8 cellular contexts compared by ENCODE assay signal in the genomic region with DNA sequence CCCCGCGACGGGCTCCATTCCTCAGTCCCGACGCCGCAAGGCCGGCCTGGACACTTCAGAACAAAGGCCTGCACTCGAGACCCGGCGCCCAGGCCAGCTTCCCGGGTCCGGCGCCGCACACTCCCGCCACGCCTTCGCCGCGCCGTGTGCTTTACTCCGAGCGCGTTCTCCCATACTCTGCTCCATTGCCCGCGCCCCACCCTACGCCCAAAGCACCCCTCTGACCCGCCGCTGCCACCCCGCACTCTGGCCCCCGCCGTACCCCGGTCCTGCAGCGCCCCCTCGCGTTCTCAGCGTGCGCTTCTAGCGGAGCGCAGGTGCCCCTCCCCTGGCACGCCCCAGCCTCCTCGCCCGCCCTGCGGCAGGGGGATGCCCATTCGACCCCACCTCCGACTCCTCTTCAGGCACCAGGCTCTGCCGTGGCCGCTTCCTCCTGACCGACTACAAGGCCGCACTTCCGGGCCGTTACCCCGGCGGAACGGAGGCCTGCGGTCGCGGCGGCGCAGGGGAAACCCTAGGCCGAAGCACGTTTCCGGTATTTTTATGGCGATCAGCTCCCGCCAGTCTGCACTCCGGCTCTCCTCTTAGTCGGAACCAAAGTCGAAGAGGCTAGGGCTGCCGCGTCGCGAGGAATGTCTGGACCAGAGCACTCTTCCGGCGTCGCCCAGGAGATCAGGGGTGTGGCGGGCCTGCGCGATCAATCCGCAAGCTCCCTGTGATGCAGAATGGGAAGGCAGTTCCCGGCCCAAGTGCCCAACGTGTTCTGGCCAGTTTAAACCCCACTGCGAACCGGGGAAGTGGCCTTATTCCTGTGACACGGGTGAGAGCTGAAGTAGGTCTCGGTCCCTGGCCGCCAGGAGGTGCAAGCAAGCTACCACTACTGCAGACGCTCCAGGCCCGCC. TPM values are rescaled to one million over a fixed set of nuclear protein-coding genes. Genes with fewer than 3 reads are reported as not detected.
DNase-seq lines count a peak whose midpoint lies in the region; ATAC-seq and TF ChIP-seq lines count a peak whose summit lies in the region.

ZBTB45 (minus strand) TSS at position 456 of the 902 bp plus-strand sequence. CDS start 2,137 bp downstream, outside the sequence.

- no peaks in the 10 kb centered on the region for H3K27me3 ChIP-seq in GM06990 (replicated peaks; ENCODE audit: control insufficient read depth, insufficient read depth, low read length)
- no peaks in the 10 kb centered on the region for H3K27me3 ChIP-seq in gastroesophageal sphincter
- no peaks in the 10 kb centered on the region for H3K27me3 ChIP-seq in suprapubic skin

- peak within 1 kb of the TSS; percentile 98 for H3K27ac Mint-ChIP-seq in activated naive CD4-positive, alpha-beta T cell treated with anti-CD3 and anti-CD28 coated beads for 36 hours

- intact Hi-C loops in activated naive CD4-positive, alpha-beta T cell treated with anti-CD3 and anti-CD28 coated beads for 36 hours (cut with micrococcal nuclease), result loop anchor here (1.0 kb wide), 10 partner anchors 25 to 337 kb away; partner anchors contain the start of genes CHMP2A, MZF1, TRIM28 and ZNF324

- peaks cover 9% of the 10 kb centered on the region for H3K36me3 ChIP-seq in GM06990 (ENCODE audit: control insufficient read depth, insufficient read depth, low read length)
- H3K36me3 ChIP-seq in gastroesophageal sphincter, result peaks cover 0 to 25% of the 10 kb centered on the region in 2 donors
- H3K36me3 ChIP-seq in suprapubic skin, result peaks cover 20% of the 10 kb centered on the region

- in situ Hi-C loops in SK-MEL-5 (cut with HindIII; ENCODE audit: low pct_unique_long_range_greater_than_20kb, low sequenced_read_pairs), result no loop called here

- CTCF ChIA-PET in activated naive CD4-positive, alpha-beta T cell treated with anti-CD3 and anti-CD28 coated beads for 36 hours (lab: Charles Lee), result interaction anchor here (0.6 to 6.4 kb wide), 22 partner anchors 9 to 292 kb away, joined by 3 to 52 read pairs (median 4); partner anchors contain the start of genes CHMP2A, TRIM28 and ZNF544

- peak; percentile 87 for TF ChIP-seq CTCF in GM06990 (IDR thresholded peaks at IDR 0.05; ENCODE audit: insufficient read depth, low read length, poor library complexity, severe bottlenecking)
- peak; percentile 67 for TF ChIP-seq CTCF in HFF-Myc (IDR thresholded peaks at IDR 0.05; ENCODE audit: low read depth, low read length, missing control alignments)
- peak in 3 of 4 experiments; percentile 71 to 86 (median 79) for TF ChIP-seq CTCF in gastroesophageal sphincter (IDR thresholded peaks at IDR 0.05)
- TF ChIP-seq CTCF in suprapubic skin (IDR thresholded peaks at IDR 0.05), result peak; percentile 62 to 71

- H3K36me3 Mint-ChIP-seq in activated naive CD4-positive, alpha-beta T cell treated with anti-CD3 and anti-CD28 coated beads for 36 hours (ENCODE audit: low read depth), result peaks cover 23% of the 10 kb centered on the region

- DNase-seq in GM06990 (ENCODE audit: extremely low read depth, insufficient read length) (peak; percentile 98), HFF-Myc (ENCODE audit: extremely low read depth, low read depth) (peak; percentile 88), MV-4-11 (lab: John Stamatoyannopoulos, UW) (peak; percentile 99), SK-MEL-5 (ENCODE audit: low read depth, low spot score) (peak; percentile 92), non-pigmented ciliary epithelial cell (ENCODE audit: low read depth) (peak; percentile 85), suprapubic skin (ENCODE audit: low spot score in 2 of 2) (peak; percentile 94 to 96)
- peak; percentile 94 for DNase-seq in activated naive CD4-positive, alpha-beta T cell treated with anti-CD3 and anti-CD28 coated beads for 36 hours

- 0% methylated on average over 23 of the region's 87 CpGs; no CpG with 5 or more reads in 1 of the 2 donors for WGBS in gastroesophageal sphincter (ENCODE audit: low coverage in 1 of 2), 2 donors
- WGBS in suprapubic skin, result 0% methylated on average over 10 of the region's 87 CpGs

- TF ChIP-seq POLR2A in gastroesophageal sphincter (IDR thresholded peaks at IDR 0.05), result peak; percentile 17 to 52
- TF ChIP-seq POLR2A in suprapubic skin (IDR thresholded peaks at IDR 0.05), result peak in 1 of 2 donors; percentile 49

- TF ChIP-seq EP300 in gastroesophageal sphincter (IDR thresholded peaks at IDR 0.05) (no peak), suprapubic skin (IDR thresholded peaks at IDR 0.05) (no peak)

- ATAC-seq in gastroesophageal sphincter, result peak; percentile 91

- H3K4me3 ChIP-seq in GM06990 (replicated peaks; ENCODE audit: low read depth, low read length) (peak within 1 kb of the TSS; percentile 84), HFF-Myc (replicated peaks; ENCODE audit: low read depth, low read length) (peak within 1 kb of the TSS; percentile 84), gastroesophageal sphincter (peak within 1 kb of the TSS; percentile 58 to 89), suprapubic skin (peak within 1 kb of the TSS; percentile 80)

- H3K4me3 Mint-ChIP-seq in activated naive CD4-positive, alpha-beta T cell treated with anti-CD3 and anti-CD28 coated beads for 36 hours, result peak within 1 kb of the TSS; percentile 93

- H3K4me1 ChIP-seq in gastroesophageal sphincter, result peaks cover 8 to 53% (median 24%) of the 10 kb centered on the region in 3 donors
- peaks cover 52% of the 10 kb centered on the region for H3K4me1 ChIP-seq in suprapubic skin

- no peaks in the 10 kb centered on the region for H3K27me3 Mint-ChIP-seq in activated naive CD4-positive, alpha-beta T cell treated with anti-CD3 and anti-CD28 coated beads for 36 hours (ENCODE audit: low read depth)

- no peaks in the 10 kb centered on the region for H3K9me3 ChIP-seq in gastroesophageal sphincter
- H3K9me3 ChIP-seq in suprapubic skin, result no peaks in the 10 kb centered on the region

- H3K27ac ChIP-seq in gastroesophageal sphincter (peak within 1 kb of the TSS; percentile 83 to 97 (median 96)), suprapubic skin (peak within 1 kb of the TSS; percentile 97)

- no peaks in the 10 kb centered on the region for H3K9me3 Mint-ChIP-seq in activated naive CD4-positive, alpha-beta T cell treated with anti-CD3 and anti-CD28 coated beads for 36 hours

- H3K4me1 Mint-ChIP-seq in activated naive CD4-positive, alpha-beta T cell treated with anti-CD3 and anti-CD28 coated beads for 36 hours (ENCODE audit: low read depth), result peaks cover 38% of the 10 kb centered on the region

RNA-seq across cellular contexts. Expression of gene ZBTB45, which starts in this region (rescaled TPM):
- total RNA-seq in SK-MEL-5 (2014; rRNA removed; shearing (Covaris generic)), result 1.9 and 3.3 TPM in 2 replicates
- 9.3 and 12.6 TPM in 2 replicates for polyA plus RNA-seq in SK-MEL-5 (2015; cell fraction: cytosol; rRNA removed)
- 6.0 and 8.2 TPM in 2 replicates for polyA plus RNA-seq in SK-MEL-5 (2015; cell fraction: nucleus; rRNA removed)
- 1 to 10 TPM; 5.5 to 6.0 TPM for total RNA-seq in activated naive CD4-positive, alpha-beta T cell treated with anti-CD3 and anti-CD28 coated beads for 36 hours
- total RNA-seq in gastroesophageal sphincter (10 to 100 TPM in 3 of 4 donors, 1 to 10 TPM in 1; 9.8 to 14.0 (median 13.4) TPM), suprapubic skin (10 to 100 TPM in 3 of 4 donors, 1 to 10 TPM in 1; 6.7 to 20.7 (median 15.8) TPM)

Comparison
In these comparisons a context has a peak if more than half of its experiments do, and no peak if none do; other contexts are left out.
1. Peak in every context shown above with its lines: DNase-seq, ATAC-seq, H3K4me3 ChIP-seq and H3K27ac ChIP-seq.